In genomic region chr5:128213340-128213739, GRCh38 we compare ENCODE assay signal across 9 cellular contexts.
DNase-seq lines count a peak whose midpoint lies in the region; ATAC-seq, FAIRE-seq and TF ChIP-seq lines count a peak whose summit lies in the region.
"Had no signal": no experiment of that assay in that cellular context is flagged by ENCODE, and none has a peak within 500 bp of the region (broad histone marks: within the 10 kb centered on the region; RNA-seq: fewer than 3 reads in every experiment).

No MANE protein-coding gene starts in this region.

- FAIRE-seq in bronchial epithelial cell (lab: Jason Lieb, UNC): peak; percentile 50

- no peaks in the 10 kb centered on the region for H3K36me3 ChIP-seq in RWPE2 (ENCODE audit: low read depth)
- no peaks in the 10 kb centered on the region for H3K36me3 ChIP-seq in bronchial epithelial cell (ENCODE audit: control insufficient read depth, insufficient read depth, low read length)
- H3K36me3 ChIP-seq in tibial artery: no peaks in the 10 kb centered on the region

- ATAC-seq in GM18861 (IDR thresholded peaks at IDR 0.05; ENCODE audit: unreplicated experiment) (peak; percentile 62), RWPE2 (ENCODE audit: low read depth) (peak; percentile 55; the same call in 2 of the 3 replicates), HG03159 (IDR thresholded peaks at IDR 0.05; ENCODE audit: unreplicated experiment) (no peak)

- intact Hi-C loops in tibial artery (cut with DNase I; ENCODE audit: low total_unique reads): loop anchor here (10.0 kb wide), 1 partner anchor 631 kb away; no protein-coding TSS in a partner anchor

- DNase-seq in COLO668 (lab: John Stamatoyannopoulos, UW; ENCODE audit: unreplicated experiment): peak; percentile 42
- DNase-seq in KG1 (lab: John Stamatoyannopoulos, UW): peak; percentile 1
- DNase-seq in RWPE2 (ENCODE audit: low spot score): no peak
- DNase-seq in bronchial epithelial cell (ENCODE audit: low read depth): peak; percentile 65
- peak; percentile 87 for DNase-seq in left kidney (ENCODE audit: low read depth, low spot score)
- DNase-seq in tibial artery: no peak
- DNase-seq: activated B cell treated with CpG ODN at 0.5 μM for 24 hours had no signal

- H3K4me1 ChIP-seq in RWPE2 (ENCODE audit: insufficient read depth, poor library complexity, severe bottlenecking) (no peaks in the 10 kb centered on the region), tibial artery (peaks cover 0 to 15% (median 12%) of the 10 kb centered on the region in 4 donors)

- no peak overlapping the region for H3K27ac ChIP-seq in RWPE2 (ENCODE audit: poor library complexity, severe bottlenecking)
- H3K27ac ChIP-seq in tibial artery: no peak overlapping the region

- TF ChIP-seq CTCF in RWPE2 (IDR thresholded peaks at IDR 0.05; ENCODE audit: poor library complexity, severe bottlenecking) (peak; percentile 91), bronchial epithelial cell (IDR thresholded peaks at IDR 0.05; ENCODE audit: insufficient read depth, low read length, severe bottlenecking) (peak; percentile 66), tibial artery (IDR thresholded peaks at IDR 0.05) (peak; percentile 52 to 59)

- no peaks in the 10 kb centered on the region for H3K9me3 ChIP-seq in RWPE2 (ENCODE audit: severe bottlenecking)
- no peaks in the 10 kb centered on the region for H3K9me3 ChIP-seq in tibial artery

- H3K27me3 ChIP-seq in RWPE2 (ENCODE audit: insufficient read depth, poor library complexity, severe bottlenecking) (no peaks in the 10 kb centered on the region), bronchial epithelial cell (ENCODE audit: control insufficient read depth, insufficient read depth, low read length) (peaks cover 5% of the 10 kb centered on the region), tibial artery (no peaks in the 10 kb centered on the region)

- H3K4me3 ChIP-seq in RWPE2 (ENCODE audit: severe bottlenecking): no peak overlapping the region
- no peak overlapping the region for H3K4me3 ChIP-seq in bronchial epithelial cell (ENCODE audit: low read depth, low read length)
- no peak overlapping the region for H3K4me3 ChIP-seq in tibial artery

Comparison
In these comparisons a context has a peak if more than half of its experiments do, and no peak if none do; other contexts are left out.
1. DNase-seq: peak in COLO668 (single experiment), KG1 (single experiment), bronchial epithelial cell (single experiment) and left kidney (single experiment); none in RWPE2 (single experiment) and tibial artery (0 of 2).
2. Peak in every context shown above with its lines, with median percentiles within 50 percentile points of each other: CTCF ChIP-seq.